ENCODE assay signal across 14 cellular contexts in genomic region chr2:48250943-48251342, GRCh38.
A peak's percentile ranks its signal among the peaks of the same experiment; 100 is the strongest.
DNase-seq lines count a peak whose midpoint lies in the region; ATAC-seq, FAIRE-seq and TF ChIP-seq lines count a peak whose summit lies in the region.
"Had no signal": no experiment of that assay in that cellular context is flagged by ENCODE, and none has a peak within 500 bp of the region (broad histone marks: within the 10 kb centered on the region; RNA-seq: fewer than 3 reads in every experiment).

No MANE protein-coding gene starts in this region.

- in situ Hi-C loops in K562 (cut with MboI), result no loop called here

- DNase-seq in activated naive CD4-positive, alpha-beta T cell treated with anti-CD3 and anti-CD28 coated beads, Interleukin-2, amount 50 U/mL, for 72 hours (ENCODE audit: low spot score in 2 of 2), result no peak
- DNase-seq in activated naive CD4-positive, alpha-beta T cell treated with anti-CD3 and anti-CD28 coated beads, Interleukin-2, amount 10 ng/mL, durations not matched to agents 7 days and 5 days, result no peak
- no peak for DNase-seq in K562 (ENCODE audit: extremely low read depth in 1 of 4, low spot score in 3 of 4)
- no peak for DNase-seq in NCI-H82 treated with DMSO at 0.1 percent for 48 hours (lab: John Stamatoyannopoulos, UW; ENCODE audit: unreplicated experiment)
- DNase-seq in SW 1271 (lab: John Stamatoyannopoulos, UW), result no peak
- no peak for DNase-seq in superior temporal gyrus (ENCODE audit: extremely low spot score)
- DNase-seq: activated T-cell treated with anti-CD3 and anti-CD28 coated beads for 4 hours, GDM1, NCI-H446, T-cell, uterus had no signal

- no peaks in the 10 kb centered on the region for H3K36me3 ChIP-seq in K562 (ENCODE audit: control insufficient read depth, insufficient read depth, low read length)
- H3K36me3 ChIP-seq: uterus had no signal

- POLR2A ChIA-PET in K562 (lab: Yijun Ruan, JAX), result interaction anchor here (1.9 kb wide), 1 partner anchor 105 kb away, joined by 4 read pairs; no protein-coding TSS in a partner anchor

- CTCF ChIA-PET in activated naive CD4-positive, alpha-beta T cell treated with anti-CD3 and anti-CD28 coated beads, Interleukin-2, amount 10 ng/mL, durations not matched to agents 7 days and 5 days (lab: Charles Lee), result interaction anchor here (0.6 kb wide), 1 partner anchor 116 kb away, joined by 3 read pairs; no protein-coding TSS in a partner anchor
- CTCF ChIA-PET in K562 (lab: Yijun Ruan, JAX; ENCODE audit: low intra/inter-chr PET ratio), result no interaction called here

- no peak for TF ChIP-seq POLR2A in K562 (conservative IDR thresholded peaks at IDR 0.05)

- intact Hi-C loops in K562 (cut with micrococcal nuclease), result no loop called here

- no peaks in the 10 kb centered on the region for H4K20me1 ChIP-seq in K562 (replicated peaks; ENCODE audit: control insufficient read depth, insufficient read depth, low read length)

- H3K4me2 ChIP-seq in K562 (ENCODE audit: insufficient read depth, low read length), result no peak overlapping the region

- no peaks in the 10 kb centered on the region for H3K27me3 ChIP-seq in K562 (ENCODE audit: control insufficient read depth in 2 of 2, insufficient read depth in 2 of 2, low read length in 2 of 2)
- H3K27me3 ChIP-seq: uterus had no signal

- no peaks in the 10 kb centered on the region for H3K79me2 ChIP-seq in K562 (ENCODE audit: control insufficient read depth, insufficient read depth, low read length)

- WGBS in K562 (ENCODE audit: insufficient coverage, low coverage, missing lambda C conversion rate), result 30% methylated on average over 2 of the region's 3 CpGs

- no peak overlapping the region for H2AFZ ChIP-seq in K562 (ENCODE audit: low read depth, low read length)

- BruUV-seq in K562 (replicated peaks; lab: Mats Ljungman, UMichigan), result no TSS peak

- FAIRE-seq in K562 (lab: Jason Lieb, UNC), result no peak

- TF ChIP-seq RAD21 in K562 (CRISPR knock-in tag; conservative IDR thresholded peaks at IDR 0.05 in 1 of 2, IDR thresholded peaks at IDR 0.05 in 1 of 2), result no peak

- H3K9me3 ChIP-seq in K562 (replicated peaks; ENCODE audit: control insufficient read depth, insufficient read depth, low read depth, low read length), result no peaks in the 10 kb centered on the region
- H3K9me3 ChIP-seq: uterus had no signal

- H3K36me3 Mint-ChIP-seq in activated naive CD4-positive, alpha-beta T cell treated with anti-CD3 and anti-CD28 coated beads, Interleukin-2, amount 50 U/mL, for 72 hours, result no peaks in the 10 kb centered on the region
- H3K36me3 Mint-ChIP-seq in activated naive CD4-positive, alpha-beta T cell treated with anti-CD3 and anti-CD28 coated beads, Interleukin-2, amount 10 ng/mL, durations not matched to agents 7 days and 5 days, result no peaks in the 10 kb centered on the region
- H3K36me3 Mint-ChIP-seq in stimulated activated naive CD8-positive, alpha-beta T cell treated with anti-CD3 and anti-CD28 coated beads, Interleukin-15, Interleukin-2, amounts not matched to agents 100 ng/mL and 50 ng/mL, for 24 hours (ENCODE audit: low read depth), result no peaks in the 10 kb centered on the region
- H3K36me3 Mint-ChIP-seq: T-cell had no signal

- TF ChIP-seq EP300 in K562 (IDR thresholded peaks at IDR 0.05; ENCODE audit: low read length), result no peak

- no peaks in the 10 kb centered on the region for H3K9me3 Mint-ChIP-seq in activated naive CD4-positive, alpha-beta T cell treated with anti-CD3 and anti-CD28 coated beads, Interleukin-2, amount 50 U/mL, for 72 hours
- H3K9me3 Mint-ChIP-seq in activated naive CD4-positive, alpha-beta T cell treated with anti-CD3 and anti-CD28 coated beads, Interleukin-2, amount 10 ng/mL, durations not matched to agents 7 days and 5 days, result no peaks in the 10 kb centered on the region
- no peaks in the 10 kb centered on the region for H3K9me3 Mint-ChIP-seq in stimulated activated naive CD8-positive, alpha-beta T cell treated with anti-CD3 and anti-CD28 coated beads, Interleukin-15, Interleukin-2, amounts not matched to agents 100 ng/mL and 50 ng/mL, for 24 hours
- H3K9me3 Mint-ChIP-seq: dendritic cell treated with granulocyte-macrophage colony-stimulating factor and Interleukin-4, amounts not matched to agents 40 ng/mL and 50 ng/mL, for 4 days; T-cell had no signal

- peaks cover 12% of the 10 kb centered on the region for H3K4me1 Mint-ChIP-seq in activated naive CD4-positive, alpha-beta T cell treated with anti-CD3 and anti-CD28 coated beads, Interleukin-2, amount 10 ng/mL, durations not matched to agents 7 days and 5 days
- peaks cover 21% of the 10 kb centered on the region for H3K4me1 Mint-ChIP-seq in stimulated activated naive CD8-positive, alpha-beta T cell treated with anti-CD3 and anti-CD28 coated beads, Interleukin-15, Interleukin-2, amounts not matched to agents 100 ng/mL and 50 ng/mL, for 24 hours (ENCODE audit: low read depth)

- TF ChIP-seq CTCF in K562 (IDR thresholded peaks at IDR 0.05 in 2 of 3, conservative IDR thresholded peaks at IDR 0.05 in 1 of 3; ENCODE audit: insufficient read depth in 2 of 3, low read depth in 1 of 3, low read length in 3 of 3), result no peak

- no peak overlapping the region for H3K4me3 Mint-ChIP-seq in activated naive CD4-positive, alpha-beta T cell treated with anti-CD3 and anti-CD28 coated beads, Interleukin-2, amount 10 ng/mL, durations not matched to agents 7 days and 5 days
- H3K4me3 Mint-ChIP-seq in stimulated activated naive CD8-positive, alpha-beta T cell treated with anti-CD3 and anti-CD28 coated beads, Interleukin-15, Interleukin-2, amounts not matched to agents 100 ng/mL and 50 ng/mL, for 24 hours, result no peak overlapping the region
- H3K4me3 Mint-ChIP-seq: dendritic cell treated with granulocyte-macrophage colony-stimulating factor and Interleukin-4, amounts not matched to agents 40 ng/mL and 50 ng/mL, for 4 days; T-cell had no signal

- no peaks in the 10 kb centered on the region for H3K27me3 Mint-ChIP-seq in activated naive CD4-positive, alpha-beta T cell treated with anti-CD3 and anti-CD28 coated beads, Interleukin-2, amount 10 ng/mL, durations not matched to agents 7 days and 5 days
- H3K27me3 Mint-ChIP-seq in stimulated activated naive CD8-positive, alpha-beta T cell treated with anti-CD3 and anti-CD28 coated beads, Interleukin-15, Interleukin-2, amounts not matched to agents 100 ng/mL and 50 ng/mL, for 24 hours, result no peaks in the 10 kb centered on the region
- H3K27me3 Mint-ChIP-seq: dendritic cell treated with granulocyte-macrophage colony-stimulating factor and Interleukin-4, amounts not matched to agents 40 ng/mL and 50 ng/mL, for 4 days; T-cell had no signal

- peaks cover 0 to 12% of the 10 kb centered on the region in 2 experiments; a peak in 4 of 5 replicates for H3K4me1 ChIP-seq in K562 (replicated peaks in 1 of 2; ENCODE audit: control insufficient read depth in 2 of 2, insufficient read depth in 2 of 2, low read length in 2 of 2)

- no peaks in the 10 kb centered on the region for H3K9me1 ChIP-seq in K562 (ENCODE audit: control insufficient read depth, insufficient read depth, low read length)

- no peak overlapping the region for H3K27ac ChIP-seq in K562 (ENCODE audit: extremely low read depth, low read depth, low read length)
- H3K27ac ChIP-seq: uterus had no signal

- peak overlapping the region in 1 of 2 donors; percentile 73 for H3K27ac Mint-ChIP-seq in activated naive CD4-positive, alpha-beta T cell treated with anti-CD3 and anti-CD28 coated beads, Interleukin-2, amount 50 U/mL, for 72 hours
- H3K27ac Mint-ChIP-seq in activated naive CD4-positive, alpha-beta T cell treated with anti-CD3 and anti-CD28 coated beads, Interleukin-2, amount 10 ng/mL, durations not matched to agents 7 days and 5 days, result no peak overlapping the region
- peak overlapping the region; percentile 26 for H3K27ac Mint-ChIP-seq in stimulated activated naive CD8-positive, alpha-beta T cell treated with anti-CD3 and anti-CD28 coated beads, Interleukin-15, Interleukin-2, amounts not matched to agents 100 ng/mL and 50 ng/mL, for 24 hours
- H3K27ac Mint-ChIP-seq: dendritic cell treated with granulocyte-macrophage colony-stimulating factor and Interleukin-4, amounts not matched to agents 40 ng/mL and 50 ng/mL, for 4 days; T-cell had no signal

- H3K4me3 ChIP-seq in K562, result no peak overlapping the region
- H3K4me3 ChIP-seq: uterus had no signal

- ATAC-seq in activated naive CD4-positive, alpha-beta T cell treated with anti-CD3 and anti-CD28 coated beads, Interleukin-2, amount 50 U/mL, for 72 hours, result peak; percentile 47 to 74
- peak; percentile 53 for ATAC-seq in HG03175 (IDR thresholded peaks at IDR 0.05; ENCODE audit: unreplicated experiment)
- ATAC-seq in K562, result no peak
- ATAC-seq: T-cell had no signal

- no peak overlapping the region for H3K9ac ChIP-seq in K562 (ENCODE audit: insufficient read depth in 1 of 2, low read depth in 2 of 2, low read length in 2 of 2)

TF ChIP-seq in K562, 482 proteins besides CTCF, POLR2A, EP300 and RAD21 (continues in another document):
- TF ChIP-seq THAP12 (CRISPR knock-in tag; IDR thresholded peaks at IDR 0.05) (no peak), CEBPB (tag; IDR thresholded peaks at IDR 0.05) (peak; percentile 78), CEBPG (CRISPR knock-in tag; IDR thresholded peaks at IDR 0.05) (no peak), CEBPG (tag; conservative IDR thresholded peaks at IDR 0.05 in 1 of 2, IDR thresholded peaks at IDR 0.05 in 1 of 2) (peak in 1 of 2 experiments; percentile 72; a peak in 2 of 4 replicates)
